In genomic region chr2:137967042-137967441, GRCh38 we compare ENCODE assay signal across 1 cellular context.
TF ChIP-seq lines count a peak whose summit lies in the region.

No MANE protein-coding gene starts in this region.

TF ChIP-seq in HepG2, 621 proteins besides CTCF, POLR2A, EP300 and RAD21 (continued from another document and continues in another):
- TF ChIP-seq ZBTB40 (IDR thresholded peaks at IDR 0.05) (no peak), ZBTB40 (CRISPR knock-in tag; IDR thresholded peaks at IDR 0.05) (no peak), ZNF275 (CRISPR knock-in tag; IDR thresholded peaks at IDR 0.05; ENCODE audit: borderline replicate concordance) (no peak), ZNF451 (CRISPR knock-in tag; IDR thresholded peaks at IDR 0.05) (no peak), MTERF4 (CRISPR knock-in tag; IDR thresholded peaks at IDR 0.05) (no peak), NFYC (CRISPR knock-in tag; IDR thresholded peaks at IDR 0.05) (no peak), ZNF816 (CRISPR knock-in tag; IDR thresholded peaks at IDR 0.05; ENCODE audit: borderline replicate concordance) (no peak), POGK (CRISPR knock-in tag; conservative IDR thresholded peaks at IDR 0.05) (no peak), ZNF20 (CRISPR knock-in tag; IDR thresholded peaks at IDR 0.05) (no peak), CREM (IDR thresholded peaks at IDR 0.05) (0 out of 2 replicates have a peak, but pooled peaks have one; percentile 5), CREM (CRISPR knock-in tag; IDR thresholded peaks at IDR 0.05) (no peak), ZBED4 (CRISPR knock-in tag; IDR thresholded peaks at IDR 0.05; ENCODE audit: borderline replicate concordance) (0 out of 2 replicates have a peak, but pooled peaks have one; percentile 8), KMT2A (CRISPR knock-in tag; IDR thresholded peaks at IDR 0.05) (no peak), ARID3A (IDR thresholded peaks at IDR 0.05; ENCODE audit: low read depth, low read length) (no peak), POGZ (CRISPR knock-in tag; IDR thresholded peaks at IDR 0.05) (peak; percentile 58; the same call in 1 of the 2 replicates), ZC3H4 (CRISPR knock-in tag; IDR thresholded peaks at IDR 0.05; ENCODE audit: borderline replicate concordance) (0 out of 2 replicates have a peak, but pooled peaks have one; percentile 59), ZNF7 (CRISPR knock-in tag; IDR thresholded peaks at IDR 0.05) (no peak), KDM6A (CRISPR knock-in tag; IDR thresholded peaks at IDR 0.05; ENCODE audit: low read depth) (no peak), HMGXB4 (CRISPR knock-in tag; IDR thresholded peaks at IDR 0.05; ENCODE audit: borderline replicate concordance in 1 of 2, low read depth in 1 of 2) (peak; percentile 23; a peak in 1 of 4 replicates), DBP (CRISPR knock-in tag; IDR thresholded peaks at IDR 0.05; ENCODE audit: not compliant biosample characterization) (no peak), ATF4 (CRISPR knock-in tag; IDR thresholded peaks at IDR 0.05) (peak in 1 of 2 experiments; percentile 38; a peak in 1 of 4 replicates), ZXDC (CRISPR knock-in tag; IDR thresholded peaks at IDR 0.05) (no peak), ATF1 (CRISPR knock-in tag; IDR thresholded peaks at IDR 0.05) (peak; percentile 36; the same call in 1 of the 2 replicates)
